ENCODE assay signal across 8 cellular contexts in genomic region chr13:42354246-42355117, GRCh38.
DNase-seq lines count a peak whose midpoint lies in the region; ATAC-seq and TF ChIP-seq lines count a peak whose summit lies in the region.

No MANE protein-coding gene starts in this region.

- H3K27ac Mint-ChIP-seq in central memory CD8-positive, alpha-beta T cell (ENCODE audit: low read depth), result peak overlapping the region; percentile 49

- peak overlapping the region; percentile 14 for H3K4me3 Mint-ChIP-seq in central memory CD8-positive, alpha-beta T cell

- no peaks in the 10 kb centered on the region for H3K36me3 ChIP-seq in heart right ventricle
- no peaks in the 10 kb centered on the region for H3K36me3 ChIP-seq in adrenal gland (replicated peaks in 1 of 2)

- intact Hi-C loops in heart right ventricle (cut with DNase I) (no loop called here), Right ventricle myocardium superior (cut with DNase I) (no loop called here), adrenal gland (cut with DNase I) (no loop called here)

- peaks cover 0 to 6% (median 0%) of the 10 kb centered on the region in 7 donors for H3K27me3 ChIP-seq in heart right ventricle
- no peaks in the 10 kb centered on the region for H3K27me3 ChIP-seq in adrenal gland

- no peaks in the 10 kb centered on the region for H3K9me3 ChIP-seq in heart right ventricle
- no peaks in the 10 kb centered on the region for H3K9me3 ChIP-seq in adrenal gland (replicated peaks in 1 of 3)

- DNase-seq in heart right ventricle (no peak), Right ventricle myocardium superior (no peak), SK-N-DZ (ENCODE audit: low spot score) (peak; percentile 70), skeletal muscle cell (ENCODE audit: low read depth) (peak; percentile 60), NCI-H526 (lab: John Stamatoyannopoulos, UW) (no peak), adrenal gland (no peak)
- no peak for DNase-seq in central memory CD8-positive, alpha-beta T cell (ENCODE audit: low spot score in 2 of 2)

- ATAC-seq in heart right ventricle, result peak in 5 of 8 donors; percentile 20 to 52 (median 45)
- ATAC-seq in Right ventricle myocardium superior (ENCODE audit: poor library complexity), result no peak
- peak; percentile 82 for ATAC-seq in HG02852 (IDR thresholded peaks at IDR 0.05; ENCODE audit: unreplicated experiment)
- ATAC-seq in central memory CD8-positive, alpha-beta T cell (replicated peaks; ENCODE audit: extremely low read depth, poor library complexity, severe bottlenecking), result peak; percentile 73

- H3K4me1 ChIP-seq in heart right ventricle (peaks cover 0 to 17% (median 0%) of the 10 kb centered on the region in 9 donors), adrenal gland (replicated peaks in 1 of 2) (no peaks in the 10 kb centered on the region)

- 32 to 44% methylated on average over 6 of the region's 6 CpGs for WGBS in heart right ventricle, 2 donors
- 44 to 64% (median 47%) methylated on average over 3 to 6 of the region's 6 CpGs for WGBS in adrenal gland, 4 donors

- peak in 1 of 9 donors; percentile 14 for TF ChIP-seq CTCF in heart right ventricle (IDR thresholded peaks at IDR 0.05)
- no peak for TF ChIP-seq CTCF in adrenal gland (IDR thresholded peaks at IDR 0.05)

- H3K4me3 ChIP-seq in heart right ventricle, result no peak overlapping the region
- no peak overlapping the region for H3K4me3 ChIP-seq in skeletal muscle cell (ENCODE audit: low read depth, low read length)
- no peak overlapping the region for H3K4me3 ChIP-seq in adrenal gland

- H3K36me3 Mint-ChIP-seq in central memory CD8-positive, alpha-beta T cell (ENCODE audit: insufficient read depth), result peaks cover 2% of the 10 kb centered on the region

- TF ChIP-seq POLR2A in adrenal gland (IDR thresholded peaks at IDR 0.05), result no peak

- no peaks in the 10 kb centered on the region for H3K9me3 Mint-ChIP-seq in central memory CD8-positive, alpha-beta T cell

- H3K27ac ChIP-seq in heart right ventricle (peak overlapping the region in 1 of 10 donors; percentile 52), adrenal gland (no peak overlapping the region)

- H3K27me3 Mint-ChIP-seq in central memory CD8-positive, alpha-beta T cell, result no peaks in the 10 kb centered on the region

- peaks cover 33% of the 10 kb centered on the region for H3K4me1 Mint-ChIP-seq in central memory CD8-positive, alpha-beta T cell

Comparison
In these comparisons a context has a peak if more than half of its experiments do, and no peak if none do; other contexts are left out.
1. DNase-seq: peak in SK-N-DZ (single experiment) and skeletal muscle cell (single experiment); none in heart right ventricle (0 of 2), Right ventricle myocardium superior (single experiment), central memory CD8-positive, alpha-beta T cell (0 of 2), NCI-H526 (0 of 2) and adrenal gland (0 of 7).